In genomic region chr13:113633485-113633873, GRCh38 we compare ENCODE assay signal across 22 cellular contexts. TPM values are rescaled to one million over a fixed set of nuclear protein-coding genes. Genes with fewer than 3 reads are reported as not detected.
DNase-seq lines count a peak whose midpoint lies in the region; ATAC-seq, FAIRE-seq and TF ChIP-seq lines count a peak whose summit lies in the region.
"Had no signal": no experiment of that assay in that cellular context is flagged by ENCODE, and none has a peak within 500 bp of the region (broad histone marks: within the 10 kb centered on the region; RNA-seq: fewer than 3 reads in every experiment).

No MANE protein-coding gene starts in this region.

- no peak for FAIRE-seq in kidney (lab: Jason Lieb, UNC)
- FAIRE-seq: D721Med had no signal

- peak; percentile 56 for DNase-seq in activated effector memory CD4-positive, alpha-beta T cell treated with anti-CD3 and anti-CD28 coated beads, Interleukin-2, amount 50 U/mL, for 16 hours
- DNase-seq in activated effector memory CD4-positive, alpha-beta T cell treated with Interleukin-2 at 50 U/mL for 16 hours: no peak
- DNase-seq in H7: peak; percentile 46
- peak; percentile 37 for DNase-seq in kidney
- peak; percentile 47 for DNase-seq in sciatic nerve (ENCODE audit: low spot score)
- DNase-seq in HuH-7 (ENCODE audit: low spot score): no peak
- DNase-seq in KG1 (lab: John Stamatoyannopoulos, UW): no peak
- DNase-seq: 8988T; BE2C; DMS79; KBM-7; NCI-H1436; NCI-H2029 treated with DMSO at 0.1 percent for 48 hours; NCI-H2171 treated with DMSO at 0.1 percent for 48 hours; NCI-H446 treated with DMSO at 0.1 percent for 48 hours; NK-92 treated with Interleukin-12 subunit alpha and Interleukin-12 subunit beta, amount 100 ng/mL, for 24 hours; OCI-M1; RPMI8226 had no signal

- no peak overlapping the region for H3K9ac ChIP-seq in kidney (ENCODE audit: low read length in 2 of 2)

- no peak overlapping the region for H3K27ac ChIP-seq in kidney (ENCODE audit: low read depth in 2 of 2, low read length in 2 of 2)

- no peaks in the 10 kb centered on the region for H3K4me1 ChIP-seq in kidney (ENCODE audit: control insufficient read depth in 1 of 2, insufficient read depth in 1 of 2, low read depth in 1 of 2, low read length in 2 of 2)
- H3K4me1 ChIP-seq: BE2C had no signal

- no peaks in the 10 kb centered on the region for H3K27me3 ChIP-seq in H7 (ENCODE audit: control insufficient read depth, insufficient read depth, low read length)
- H3K27me3 ChIP-seq: BE2C had no signal

- intact Hi-C loops in kidney (cut with DNase I): no loop called here
- intact Hi-C loops in sciatic nerve (cut with DNase I): no loop called here

- H3K4me3 ChIP-seq in H7 (ENCODE audit: insufficient read depth, low read depth, low read length): no peak overlapping the region
- H3K4me3 ChIP-seq in kidney (ENCODE audit: low read length in 2 of 2): no peak overlapping the region

- TF ChIP-seq CTCF in kidney (IDR thresholded peaks at IDR 0.05; ENCODE audit: borderline replicate concordance, extremely low read depth, insufficient read depth): no peak

- H3K9me3 ChIP-seq in kidney (ENCODE audit: control insufficient read depth in 1 of 2, low read length in 2 of 2): no peaks in the 10 kb centered on the region
- H3K9me3 ChIP-seq: BE2C had no signal

- ATAC-seq in sciatic nerve (no peak), HG02884 (IDR thresholded peaks at IDR 0.05; ENCODE audit: unreplicated experiment) (no peak)
- ATAC-seq: HCT116 had no signal

- peaks cover 24% of the 10 kb centered on the region for H3K36me3 ChIP-seq in H7 (replicated peaks; ENCODE audit: control insufficient read depth, insufficient read depth, low read length)
- peaks cover 28 to 41% of the 10 kb centered on the region in 2 donors for H3K36me3 ChIP-seq in kidney (ENCODE audit: control insufficient read depth in 1 of 2, insufficient read depth in 2 of 2, low read length in 2 of 2)

RNA-seq across cellular contexts. Expression of gene ATP4B, which starts 24.5 kb away (rescaled TPM):
- total RNA-seq in H7 (2014; rRNA removed; shearing (Covaris generic)): 0.48 TPM in 1 of 2 replicates, not detected in the other
- total RNA-seq in kidney: 0.16 TPM
- polyA plus RNA-seq in kidney (ENCODE audit: insufficient read depth, low read depth, low replicate concordance): 0.45 TPM
- not detected for total RNA-seq in sciatic nerve
- total RNA-seq: CD8-positive, alpha-beta memory T cell had no signal
- polyA plus RNA-seq: CD8-positive, alpha-beta memory T cell had no signal

RNA-seq across cellular contexts. Expression of gene GRK1, which starts 33.5 kb away (rescaled TPM):
- total RNA-seq in H7 (2014; rRNA removed; shearing (Covaris generic)): 0.14 and 0.33 TPM in 2 replicates
- total RNA-seq in kidney: not detected
- polyA plus RNA-seq in kidney (ENCODE audit: insufficient read depth, low read depth, low replicate concordance): not detected
- 0.09 TPM for total RNA-seq in sciatic nerve
- total RNA-seq: CD8-positive, alpha-beta memory T cell had no signal
- polyA plus RNA-seq: CD8-positive, alpha-beta memory T cell had no signal

RNA-seq across cellular contexts. Expression of gene TFDP1, which starts 48.9 kb away (rescaled TPM):
- 62.2 and 78.2 TPM in 2 replicates for total RNA-seq in H7 (2014; rRNA removed; shearing (Covaris generic))
- total RNA-seq in kidney (46.9 TPM), sciatic nerve (36.1 TPM)
- 33.8 TPM for polyA plus RNA-seq in kidney (ENCODE audit: insufficient read depth, low read depth, low replicate concordance)

Comparison
In these comparisons a context has a peak if more than half of its experiments do, and no peak if none do; other contexts are left out.
1. DNase-seq: peak in activated effector memory CD4-positive, alpha-beta T cell treated with anti-CD3 and anti-CD28 coated beads, Interleukin-2, amount 50 U/mL, for 16 hours (single experiment), H7 (single experiment), kidney (single experiment) and sciatic nerve (single experiment); none in activated effector memory CD4-positive, alpha-beta T cell treated with Interleukin-2 at 50 U/mL for 16 hours (single experiment), HuH-7 (single experiment) and KG1 (single experiment).